In genomic region chr15:24924153-24924552, GRCh38 we compare ENCODE assay signal across 1 cellular context.
A peak's percentile ranks its signal among the peaks of the same experiment; 100 is the strongest.
TF ChIP-seq lines count a peak whose summit lies in the region.

No MANE protein-coding gene starts in this region.

TF ChIP-seq in HepG2, 621 proteins besides CTCF, POLR2A, EP300 and RAD21 (continued from another document and continues in another):
- TF ChIP-seq BCLAF1 (IDR thresholded peaks at IDR 0.05), result no peak
- no peak for TF ChIP-seq KLF13 (CRISPR knock-in tag; IDR thresholded peaks at IDR 0.05)
- no peak for TF ChIP-seq ZNF362 (CRISPR knock-in tag; IDR thresholded peaks at IDR 0.05; ENCODE audit: borderline replicate concordance)
- TF ChIP-seq THRA (CRISPR knock-in tag; IDR thresholded peaks at IDR 0.05; ENCODE audit: borderline replicate concordance), result no peak
- no peak for TF ChIP-seq NAIF1 (CRISPR knock-in tag; IDR thresholded peaks at IDR 0.05; ENCODE audit: borderline replicate concordance)
- no peak for TF ChIP-seq TCF7L2 (IDR thresholded peaks at IDR 0.05; ENCODE audit: low read depth, low read length)
- no peak for TF ChIP-seq MYC (CRISPR knock-in tag; IDR thresholded peaks at IDR 0.05; ENCODE audit: borderline replicate concordance)
- no peak for TF ChIP-seq RARA (CRISPR knock-in tag; IDR thresholded peaks at IDR 0.05)
- TF ChIP-seq ZNF691 (CRISPR knock-in tag; IDR thresholded peaks at IDR 0.05; ENCODE audit: borderline replicate concordance, low read depth), result no peak
- no peak for TF ChIP-seq ZNF616 (CRISPR knock-in tag; IDR thresholded peaks at IDR 0.05; ENCODE audit: low read depth)
- TF ChIP-seq ZMAT3 (CRISPR knock-in tag; conservative IDR thresholded peaks at IDR 0.05), result no peak
- TF ChIP-seq ZNF577 (CRISPR knock-in tag; IDR thresholded peaks at IDR 0.05; ENCODE audit: borderline replicate concordance, low read depth), result no peak
- no peak for TF ChIP-seq ETS1 (CRISPR knock-in tag; IDR thresholded peaks at IDR 0.05)
- no peak for TF ChIP-seq KDM3A (CRISPR knock-in tag; IDR thresholded peaks at IDR 0.05; ENCODE audit: low read depth)
- no peak for TF ChIP-seq HNRNPK (IDR thresholded peaks at IDR 0.05; ENCODE audit: low read depth, low read length, poor library complexity, severe bottlenecking)
- no peak for TF ChIP-seq SMARCE1 (IDR thresholded peaks at IDR 0.05; ENCODE audit: borderline replicate concordance)
- no peak for TF ChIP-seq HDAC1 (CRISPR knock-in tag; IDR thresholded peaks at IDR 0.05)
- TF ChIP-seq GATAD1 (CRISPR knock-in tag; IDR thresholded peaks at IDR 0.05), result no peak
- no peak for TF ChIP-seq AKNA (CRISPR knock-in tag; IDR thresholded peaks at IDR 0.05; ENCODE audit: borderline replicate concordance)
- peak; percentile 62; the same call in 1 of the 2 replicates for TF ChIP-seq PPARG (CRISPR knock-in tag; conservative IDR thresholded peaks at IDR 0.05)
- TF ChIP-seq ZSCAN9 (CRISPR knock-in tag; IDR thresholded peaks at IDR 0.05; ENCODE audit: borderline replicate concordance), result no peak
- no peak for TF ChIP-seq FOXM1 (CRISPR knock-in tag; IDR thresholded peaks at IDR 0.05)
- TF ChIP-seq ZNF101 (CRISPR knock-in tag; IDR thresholded peaks at IDR 0.05; ENCODE audit: borderline replicate concordance, low read depth), result no peak
- TF ChIP-seq FOXK2 (IDR thresholded peaks at IDR 0.05), result no peak
- TF ChIP-seq JUND (CRISPR knock-in tag; IDR thresholded peaks at IDR 0.05), result no peak
- no peak for TF ChIP-seq SRSF1 (optimal IDR thresholded peaks at IDR 0.05; ENCODE audit: low read depth, low read length)
- no peak for TF ChIP-seq ZNF17 (CRISPR knock-in tag; IDR thresholded peaks at IDR 0.05)
- TF ChIP-seq SALL1 (CRISPR knock-in tag; IDR thresholded peaks at IDR 0.05), result no peak
- TF ChIP-seq MBNL3 (CRISPR knock-in tag; conservative IDR thresholded peaks at IDR 0.05), result no peak
- TF ChIP-seq ZNF263 (CRISPR knock-in tag; IDR thresholded peaks at IDR 0.05), result no peak
- TF ChIP-seq SYNCRIP (IDR thresholded peaks at IDR 0.05; ENCODE audit: insufficient read depth, low read depth, low read length), result no peak
- 0 out of 2 replicates have a peak, but pooled peaks have one; percentile 13 for TF ChIP-seq FOXO1 (CRISPR knock-in tag; IDR thresholded peaks at IDR 0.05)
- no peak for TF ChIP-seq ZNF484 (CRISPR knock-in tag; IDR thresholded peaks at IDR 0.05; ENCODE audit: borderline replicate concordance, low read depth)
- TF ChIP-seq ZNF784 (CRISPR knock-in tag; IDR thresholded peaks at IDR 0.05; ENCODE audit: borderline replicate concordance), result no peak
- no peak for TF ChIP-seq BCL3 (CRISPR knock-in tag; IDR thresholded peaks at IDR 0.05)
- no peak for TF ChIP-seq ZMYM3 (CRISPR knock-in tag; IDR thresholded peaks at IDR 0.05)
- TF ChIP-seq ZNF883 (CRISPR knock-in tag; IDR thresholded peaks at IDR 0.05; ENCODE audit: not compliant biosample characterization), result no peak
- TF ChIP-seq ZNF251 (CRISPR knock-in tag; IDR thresholded peaks at IDR 0.05), result no peak
- no peak for TF ChIP-seq ZNF646 (CRISPR knock-in tag; IDR thresholded peaks at IDR 0.05)
- no peak for TF ChIP-seq ZNF10 (CRISPR knock-in tag; IDR thresholded peaks at IDR 0.05; ENCODE audit: borderline replicate concordance, low read depth)
- TF ChIP-seq HNF4G (IDR thresholded peaks at IDR 0.05; ENCODE audit: borderline replicate concordance, low read depth, low read length), result 0 out of 2 replicates have a peak, but pooled peaks have one; percentile 19
- TF ChIP-seq HNF4G (CRISPR knock-in tag; IDR thresholded peaks at IDR 0.05; ENCODE audit: borderline replicate concordance, low read depth), result no peak
